In genomic region chr9:131448818-131449217, GRCh38 we compare ENCODE assay signal across 1 cellular context.
TF ChIP-seq lines count a peak whose summit lies in the region.

No MANE protein-coding gene starts in this region.

TF ChIP-seq in GM23338, 12 proteins besides CTCF, POLR2A, EP300 and RAD21 (continued from another document):
- TF ChIP-seq ZNF462 (CRISPR knock-in tag; IDR thresholded peaks at IDR 0.05) (no peak), ETS1 (IDR thresholded peaks at IDR 0.05) (no peak)
